Comparison of ENCODE assay signal across 9 cellular contexts in genomic region chr11:118621898-118622375, GRCh38. TPM values are rescaled to one million over a fixed set of nuclear protein-coding genes. Genes with fewer than 3 reads are reported as not detected.
DNase-seq lines count a peak whose midpoint lies in the region; ATAC-seq, FAIRE-seq and TF ChIP-seq lines count a peak whose summit lies in the region.
"Had no signal": no experiment of that assay in that cellular context is flagged by ENCODE, and none has a peak within 500 bp of the region (broad histone marks: within the 10 kb centered on the region; RNA-seq: fewer than 3 reads in every experiment).

No MANE protein-coding gene starts in this region.

- peaks cover 23% of the 10 kb centered on the region for H3K4me1 ChIP-seq in cardiac muscle cell (ENCODE audit: low read depth)
- H3K4me1 ChIP-seq in urinary bladder (ENCODE audit: insufficient read depth) = peaks cover 2% of the 10 kb centered on the region

- H3K4me3 Mint-ChIP-seq in mesothelial cell of epicardium = peak overlapping the region; percentile 79
- no peak overlapping the region for H3K4me3 Mint-ChIP-seq in activated naive CD4-positive, alpha-beta T cell treated with anti-CD3 and anti-CD28 coated beads, Interleukin-2, amount 10 ng/mL, durations not matched to agents 7 days and 5 days

- no peaks in the 10 kb centered on the region for H3K9me3 Mint-ChIP-seq in mesothelial cell of epicardium
- no peaks in the 10 kb centered on the region for H3K9me3 Mint-ChIP-seq in activated naive CD4-positive, alpha-beta T cell treated with anti-CD3 and anti-CD28 coated beads, Interleukin-2, amount 10 ng/mL, durations not matched to agents 7 days and 5 days

- no peaks in the 10 kb centered on the region for H3K27me3 Mint-ChIP-seq in mesothelial cell of epicardium (ENCODE audit: low read depth)
- H3K27me3 Mint-ChIP-seq in activated naive CD4-positive, alpha-beta T cell treated with anti-CD3 and anti-CD28 coated beads, Interleukin-2, amount 10 ng/mL, durations not matched to agents 7 days and 5 days = peaks cover 58% of the 10 kb centered on the region

- H3K4me1 Mint-ChIP-seq in mesothelial cell of epicardium = peaks cover 58% of the 10 kb centered on the region
- H3K4me1 Mint-ChIP-seq in activated naive CD4-positive, alpha-beta T cell treated with anti-CD3 and anti-CD28 coated beads, Interleukin-2, amount 10 ng/mL, durations not matched to agents 7 days and 5 days = peaks cover 13% of the 10 kb centered on the region

- peaks cover 2% of the 10 kb centered on the region for H3K36me3 Mint-ChIP-seq in mesothelial cell of epicardium
- no peaks in the 10 kb centered on the region for H3K36me3 Mint-ChIP-seq in activated naive CD4-positive, alpha-beta T cell treated with anti-CD3 and anti-CD28 coated beads, Interleukin-2, amount 10 ng/mL, durations not matched to agents 7 days and 5 days

- TF ChIP-seq CTCF in cardiac muscle cell (IDR thresholded peaks at IDR 0.05; ENCODE audit: low read depth, low read length) (no peak), bronchial epithelial cell (IDR thresholded peaks at IDR 0.05; ENCODE audit: insufficient read depth, low read length, severe bottlenecking) (no peak), mesothelial cell of epicardium (IDR thresholded peaks at IDR 0.05; ENCODE audit: unreplicated experiment) (no peak)

- no peak for ATAC-seq in Right ventricle myocardium superior (ENCODE audit: poor library complexity)

- intact Hi-C loops in Right ventricle myocardium superior (cut with DNase I) = no loop called here

- peak overlapping the region; percentile 84 for H3K4me3 ChIP-seq in cardiac muscle cell
- peak overlapping the region; percentile 55 for H3K4me3 ChIP-seq in bronchial epithelial cell (ENCODE audit: low read depth, low read length)
- H3K4me3 ChIP-seq in urinary bladder (ENCODE audit: low read depth, low read length) = peak overlapping the region; percentile 44

- no peaks in the 10 kb centered on the region for H3K9me3 ChIP-seq in cardiac muscle cell (ENCODE audit: low read depth)

- H3K36me3 ChIP-seq in cardiac muscle cell (peaks cover 6% of the 10 kb centered on the region), bronchial epithelial cell (ENCODE audit: control insufficient read depth, insufficient read depth, low read length) (peaks cover 4% of the 10 kb centered on the region), urinary bladder (ENCODE audit: insufficient read depth) (no peaks in the 10 kb centered on the region)

- CTCF ChIA-PET in activated naive CD4-positive, alpha-beta T cell treated with anti-CD3 and anti-CD28 coated beads, Interleukin-2, amount 10 ng/mL, durations not matched to agents 7 days and 5 days (lab: Charles Lee) = interaction anchor here (0.7 to 1.6 kb wide), 2 partner anchors 9 to 15 kb away, joined by 3 to 4 read pairs; no protein-coding TSS in a partner anchor

- H3K27ac Mint-ChIP-seq in mesothelial cell of epicardium = peak overlapping the region; percentile 93
- H3K27ac Mint-ChIP-seq in activated naive CD4-positive, alpha-beta T cell treated with anti-CD3 and anti-CD28 coated beads, Interleukin-2, amount 10 ng/mL, durations not matched to agents 7 days and 5 days = no peak overlapping the region

- WGBS in urinary bladder = 28% methylated on average over 4 of the region's 4 CpGs

- no peak for DNase-seq in cardiac muscle cell (ENCODE audit: low read depth in 1 of 2, low spot score in 1 of 2)
- DNase-seq in Right ventricle myocardium superior = no peak
- DNase-seq in bronchial epithelial cell (ENCODE audit: low read depth) = no peak
- DNase-seq in mesothelial cell of epicardium (ENCODE audit: low spot score in 2 of 2, unreplicated experiment in 2 of 2) = no peak
- DNase-seq in pons (ENCODE audit: low spot score) = no peak
- DNase-seq in central memory CD4-positive, alpha-beta T cell = no peak
- no peak for DNase-seq in activated naive CD4-positive, alpha-beta T cell treated with anti-CD3 and anti-CD28 coated beads, Interleukin-2, amount 10 ng/mL, durations not matched to agents 7 days and 5 days
- DNase-seq: effector CD8-positive, alpha-beta T cell had no signal

- FAIRE-seq in bronchial epithelial cell (lab: Jason Lieb, UNC) = peak; percentile 7

- H3K27ac ChIP-seq in cardiac muscle cell (peak overlapping the region; percentile 87), urinary bladder (ENCODE audit: low read depth) (peak overlapping the region; percentile 74)

- H3K27me3 ChIP-seq in cardiac muscle cell = no peaks in the 10 kb centered on the region
- no peaks in the 10 kb centered on the region for H3K27me3 ChIP-seq in bronchial epithelial cell (ENCODE audit: control insufficient read depth, insufficient read depth, low read length)

RNA-seq across cellular contexts. Expression of gene PHLDB1, which starts 14.5 kb away (rescaled TPM):
- total RNA-seq in cardiac muscle cell (95.7 and 126 TPM in 2 replicates), Right ventricle myocardium superior (102 TPM), bronchial epithelial cell (13.3 and 22.6 TPM in 2 replicates), mesothelial cell of epicardium (138 to 148 TPM (median 139 TPM) in 3 replicates), urinary bladder (54.0 TPM)
- polyA plus RNA-seq in cardiac muscle cell (56.7 and 60.2 TPM in 2 replicates), urinary bladder (112 TPM)

RNA-seq across cellular contexts. Expression of gene ARCN1, which starts 49.7 kb away (rescaled TPM):
- total RNA-seq in cardiac muscle cell = 77.6 and 94.3 TPM in 2 replicates
- polyA plus RNA-seq in cardiac muscle cell = 117 and 124 TPM in 2 replicates
- total RNA-seq in Right ventricle myocardium superior = 80.7 TPM
- total RNA-seq in bronchial epithelial cell = 66.7 and 79.2 TPM in 2 replicates
- 139 to 144 TPM (median 140 TPM) in 3 replicates for total RNA-seq in mesothelial cell of epicardium
- 141 TPM for total RNA-seq in urinary bladder
- 90.2 TPM for polyA plus RNA-seq in urinary bladder

RNA-seq across cellular contexts. Expression of gene IFT46, which starts 56.2 kb away (rescaled TPM):
- 22.0 and 25.2 TPM in 2 replicates for total RNA-seq in cardiac muscle cell
- polyA plus RNA-seq in cardiac muscle cell = 24.5 and 24.8 TPM in 2 replicates
- total RNA-seq in Right ventricle myocardium superior = 23.2 TPM
- 19.8 and 21.3 TPM in 2 replicates for total RNA-seq in bronchial epithelial cell
- total RNA-seq in mesothelial cell of epicardium = 22.3 to 24.1 TPM (median 23.7 TPM) in 3 replicates
- 26.1 TPM for total RNA-seq in urinary bladder
- polyA plus RNA-seq in urinary bladder = 25.1 TPM

RNA-seq across cellular contexts. Expression of gene TREH, which starts 57.5 kb away (rescaled TPM):
- total RNA-seq in cardiac muscle cell = not detected in 2 replicates
- 0.42 TPM in 1 of 2 replicates, not detected in the other for polyA plus RNA-seq in cardiac muscle cell
- total RNA-seq in Right ventricle myocardium superior = not detected
- total RNA-seq in bronchial epithelial cell = not detected in 2 replicates
- 0.11 TPM in 1 of 3 replicates, not detected in the others for total RNA-seq in mesothelial cell of epicardium
- not detected for total RNA-seq in urinary bladder
- polyA plus RNA-seq in urinary bladder = 1.0 TPM
